15 cellular contexts compared by ENCODE assay signal in genomic region chr11:70819022-70819421, GRCh38.
DNase-seq lines count a peak whose midpoint lies in the region; ATAC-seq and TF ChIP-seq lines count a peak whose summit lies in the region.
"Had no signal": no experiment of that assay in that cellular context is flagged by ENCODE, and none has a peak within 500 bp of the region (broad histone marks: within the 10 kb centered on the region; RNA-seq: fewer than 3 reads in every experiment).

No MANE protein-coding gene starts in this region.

- DNase-seq in Right ventricle myocardium inferior (ENCODE audit: missing footprints) (peak; percentile 11), left ventricle myocardium superior (no peak), neuronal stem cell (ENCODE audit: low spot score) (no peak), smooth muscle cell (lab: John Stamatoyannopoulos, UW; ENCODE audit: unreplicated experiment) (no peak), putamen (ENCODE audit: low spot score) (no peak)
- DNase-seq: 8988T; ACHN; BE2C; Caco-2; Calu3; CD4-positive, alpha-beta T cell; CD8-positive, alpha-beta T cell; GF-D8 had no signal

- TF ChIP-seq CTCF in smooth muscle cell (IDR thresholded peaks at IDR 0.05; ENCODE audit: borderline replicate concordance, insufficient read depth, poor library complexity, severe bottlenecking), result no peak

- no peaks in the 10 kb centered on the region for H4K20me1 ChIP-seq in smooth muscle cell (ENCODE audit: low read depth)

- no peak for ATAC-seq in Right ventricle myocardium inferior
- no peak for ATAC-seq in left ventricle myocardium superior
- ATAC-seq: CD8-positive, alpha-beta T cell had no signal

- H3K9me3 ChIP-seq in neuronal stem cell (replicated peaks in 1 of 2; ENCODE audit: control insufficient read depth in 2 of 2, insufficient read depth in 1 of 2, low read depth in 1 of 2, low read length in 2 of 2), result no peaks in the 10 kb centered on the region
- no peaks in the 10 kb centered on the region for H3K9me3 ChIP-seq in smooth muscle cell (replicated peaks; ENCODE audit: low read depth)
- H3K9me3 ChIP-seq: BE2C; BLaER1 treated with 17β-estradiol and CSF1 and Interleukin-3, amounts not matched to agents 10 nM and 100 nM; Caco-2 had no signal

- no CpG with 5 or more reads among the region's 15 CpGs for WGBS in neuronal stem cell (ENCODE audit: extremely low coverage in 2 of 2, insufficient read length in 2 of 2, insufficient replicate concordance in 1 of 2), 2 donors
- 89% methylated on average over 15 of the region's 15 CpGs for WGBS in smooth muscle cell (ENCODE audit: low lambda C conversion rate)

- peak overlapping the region; percentile 23 for H3K14ac ChIP-seq in neuronal stem cell (ENCODE audit: low read length)

- peaks cover 4% of the 10 kb centered on the region for H3K79me1 ChIP-seq in neuronal stem cell (ENCODE audit: low read depth, low read length)

- no peak overlapping the region for H3K4ac ChIP-seq in neuronal stem cell (ENCODE audit: low read length)

- no peak overlapping the region for H3K27ac ChIP-seq in neuronal stem cell (replicated peaks; ENCODE audit: low read length)
- H3K27ac ChIP-seq in smooth muscle cell (ENCODE audit: low read depth), result no peak overlapping the region
- H3K27ac ChIP-seq: BLaER1 treated with 17β-estradiol and CSF1 and Interleukin-3, amounts not matched to agents 10 nM and 100 nM; C4-2B had no signal

- H2BK120ac ChIP-seq in neuronal stem cell (ENCODE audit: low read depth, low read length), result no peak overlapping the region

- H3K4me1 ChIP-seq in neuronal stem cell (ENCODE audit: control insufficient read depth in 2 of 2, insufficient read depth in 1 of 2, low read depth in 1 of 2, low read length in 2 of 2) (peaks cover 0 to 3% of the 10 kb centered on the region in 2 donors), smooth muscle cell (ENCODE audit: low read depth) (no peaks in the 10 kb centered on the region)
- H3K4me1 ChIP-seq: BE2C, Caco-2 had no signal

- no peak overlapping the region for H3K4me3 ChIP-seq in neuronal stem cell (ENCODE audit: low read length in 2 of 2)
- H3K4me3 ChIP-seq in smooth muscle cell, result no peak overlapping the region
- H3K4me3 ChIP-seq: BLaER1 treated with 17β-estradiol and CSF1 and Interleukin-3, amounts not matched to agents 10 nM and 100 nM had no signal

- peak overlapping the region; percentile 50 for H2AK5ac ChIP-seq in neuronal stem cell (ENCODE audit: low read depth, low read length)

- H3K27me3 ChIP-seq in neuronal stem cell (ENCODE audit: control insufficient read depth in 3 of 3, insufficient read depth in 3 of 3, low read depth in 1 of 3, low read length in 3 of 3), result no peaks in the 10 kb centered on the region
- no peaks in the 10 kb centered on the region for H3K27me3 ChIP-seq in smooth muscle cell (ENCODE audit: low read depth)

- no peak overlapping the region for H2BK15ac ChIP-seq in neuronal stem cell (ENCODE audit: low read length)

- no peak overlapping the region for H3K9ac ChIP-seq in neuronal stem cell (ENCODE audit: low read depth, low read length, poor library complexity)
- H3K9ac ChIP-seq in smooth muscle cell (ENCODE audit: low read depth), result no peak overlapping the region
- H3K9ac ChIP-seq: BLaER1 treated with 17β-estradiol and CSF1 and Interleukin-3, amounts not matched to agents 10 nM and 100 nM had no signal

- no peak overlapping the region for H4K91ac ChIP-seq in neuronal stem cell (ENCODE audit: low read depth, low read length, poor library complexity)

- intact Hi-C loops in Right ventricle myocardium inferior (cut with DNase I) (loop anchor here (5.0 kb wide), 1 partner anchor 523 kb away; no protein-coding TSS in a partner anchor), left ventricle myocardium superior (cut with micrococcal nuclease) (no loop called here)

- H2AFZ ChIP-seq in neuronal stem cell (ENCODE audit: low read length), result peak overlapping the region; percentile 11
- no peak overlapping the region for H2AFZ ChIP-seq in smooth muscle cell (ENCODE audit: low read depth)

- H3K79me2 ChIP-seq in smooth muscle cell (ENCODE audit: low read depth), result no peaks in the 10 kb centered on the region

- peak overlapping the region; percentile 45 for H3K18ac ChIP-seq in neuronal stem cell (ENCODE audit: low read length)

- no peaks in the 10 kb centered on the region for H3K36me3 ChIP-seq in neuronal stem cell (replicated peaks in 1 of 2; ENCODE audit: control insufficient read depth in 2 of 2, insufficient read depth in 2 of 2, low read length in 2 of 2)
- no peaks in the 10 kb centered on the region for H3K36me3 ChIP-seq in smooth muscle cell (ENCODE audit: low read depth)
- H3K36me3 ChIP-seq: BE2C; BLaER1 treated with 17β-estradiol and CSF1 and Interleukin-3, amounts not matched to agents 10 nM and 100 nM had no signal

- H3K4me2 ChIP-seq in neuronal stem cell (ENCODE audit: insufficient read depth, low read length, poor library complexity, severe bottlenecking), result no peak overlapping the region
- H3K4me2 ChIP-seq in smooth muscle cell, result no peak overlapping the region

- H2BK5ac ChIP-seq in neuronal stem cell (ENCODE audit: low read length), result peak overlapping the region; percentile 11

- no peak overlapping the region for H2BK12ac ChIP-seq in neuronal stem cell (ENCODE audit: low read length)

- H3F3A ChIP-seq in smooth muscle cell (ENCODE audit: low read depth), result no peaks in the 10 kb centered on the region

- H3K23ac ChIP-seq in neuronal stem cell (ENCODE audit: low read depth, low read length, poor library complexity), result no peak overlapping the region

- H4K8ac ChIP-seq in neuronal stem cell (ENCODE audit: low read depth, low read length), result no peak overlapping the region
